In the genomic region with DNA sequence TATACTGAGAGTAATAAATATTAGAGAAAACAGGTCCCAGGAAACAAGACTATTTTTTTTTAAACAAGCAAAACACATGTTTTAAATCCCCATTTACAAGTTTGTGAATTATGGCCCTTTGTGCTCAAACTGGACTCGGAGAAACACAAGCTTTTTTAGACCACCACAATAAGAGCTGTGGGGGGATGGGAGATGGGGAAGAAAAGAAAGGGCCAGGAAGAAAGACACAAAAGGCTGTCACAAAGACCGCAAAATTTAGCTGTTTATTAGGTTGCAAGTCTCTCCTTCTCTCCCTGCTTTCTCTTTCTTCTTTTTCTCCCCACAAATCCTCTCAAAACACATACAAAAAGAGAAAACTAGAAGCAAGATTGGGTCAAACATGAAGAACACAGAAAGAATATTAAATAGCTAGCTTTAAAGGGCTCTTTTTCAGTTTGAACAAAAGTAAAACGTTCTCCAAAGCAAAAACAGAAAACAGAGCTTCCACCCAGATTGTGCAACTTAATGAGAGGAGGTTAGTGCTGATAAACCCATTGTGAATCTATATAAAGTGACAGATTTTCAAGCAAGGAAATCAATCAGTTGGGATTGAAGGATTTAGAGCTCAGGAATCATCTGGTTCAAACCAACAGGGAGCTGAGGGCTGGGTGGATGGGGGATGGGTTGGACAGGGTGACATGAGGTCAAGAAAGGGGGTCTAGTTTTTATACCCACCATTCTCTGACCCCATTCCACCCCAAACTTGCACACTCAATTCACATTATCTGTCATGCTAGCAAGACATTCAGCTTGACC, we compare ENCODE assay signal across 12 cellular contexts.
DNase-seq lines count a peak whose midpoint lies in the region; ATAC-seq and TF ChIP-seq lines count a peak whose summit lies in the region.
"Had no signal": no experiment of that assay in that cellular context is flagged by ENCODE, and none has a peak within 500 bp of the region (broad histone marks: within the 10 kb centered on the region; RNA-seq: fewer than 3 reads in every experiment).

No MANE protein-coding gene starts in this region.

- no peaks in the 10 kb centered on the region for H3K27me3 ChIP-seq in esophagus muscularis mucosa
- H3K27me3 ChIP-seq: breast epithelium had no signal

- no peaks in the 10 kb centered on the region for H3K9me3 ChIP-seq in esophagus muscularis mucosa
- no peaks in the 10 kb centered on the region for H3K9me3 ChIP-seq in mesodermal cell (ENCODE audit: control insufficient read depth, low read length)
- H3K9me3 ChIP-seq: breast epithelium had no signal

- TF ChIP-seq POLR2A in esophagus muscularis mucosa (IDR thresholded peaks at IDR 0.05; ENCODE audit: low read depth), result no peak

- peaks cover 0 to 40% (median 11%) of the 10 kb centered on the region in 4 donors for H3K36me3 ChIP-seq in esophagus muscularis mucosa
- peaks cover 72% of the 10 kb centered on the region for H3K36me3 ChIP-seq in mesodermal cell (ENCODE audit: control insufficient read depth, insufficient read depth, low read length)
- H3K36me3 ChIP-seq: breast epithelium had no signal

- H3K4me1 Mint-ChIP-seq in activated T-cell treated with anti-CD3 and anti-CD28 coated beads, Interleukin-2, amount 50 U/mL, for 4 hours (ENCODE audit: low read depth), result peaks cover under 1% of the 10 kb centered on the region

- DNase-seq in NCI-H82 treated with DMSO at 0.1 percent for 48 hours (lab: John Stamatoyannopoulos, UW; ENCODE audit: unreplicated experiment), result peak; percentile 82
- no peak for DNase-seq in esophagus muscularis mucosa (ENCODE audit: extremely low spot score)
- peak in 3 of 49 donors; percentile 2 to 34 (median 31) for DNase-seq in substantia nigra (lab: John Stamatoyannopoulos, UW)
- no peak for DNase-seq in activated gamma-delta T cell treated with Interleukin-2 at 50 U/mL for 16 hours
- no peak for DNase-seq in DMS53 treated with DMSO at 0.1 percent for 48 hours (lab: John Stamatoyannopoulos, UW; ENCODE audit: unreplicated experiment)
- DNase-seq in stimulated activated CD4-positive, alpha-beta T cell treated with anti-CD3 and anti-CD28 coated beads, Interleukin-4, amount 100 ng/mL, for 4 hours, result no peak
- DNase-seq in activated T-cell treated with anti-CD3 and anti-CD28 coated beads, Interleukin-2, amount 50 U/mL, for 4 hours, result no peak
- DNase-seq: activated T-cell treated with anti-CD3 and anti-CD28 coated beads, Interleukin-2, amount 50 U/mL, for 24 hours; NCI-H1092; NCI-H526 had no signal

- no peaks in the 10 kb centered on the region for H3K9me3 Mint-ChIP-seq in activated T-cell treated with anti-CD3 and anti-CD28 coated beads, Interleukin-2, amount 50 U/mL, for 4 hours
- H3K9me3 Mint-ChIP-seq: activated T-cell treated with anti-CD3 and anti-CD28 coated beads, Interleukin-2, amount 50 U/mL, for 24 hours had no signal

- no peak overlapping the region for H3K4me3 ChIP-seq in esophagus muscularis mucosa
- no peak overlapping the region for H3K4me3 ChIP-seq in mesodermal cell (ENCODE audit: extremely low read depth, insufficient read depth, low read length, poor library complexity, severe bottlenecking)
- H3K4me3 ChIP-seq: breast epithelium had no signal

- H3K4me3 Mint-ChIP-seq in activated T-cell treated with anti-CD3 and anti-CD28 coated beads, Interleukin-2, amount 50 U/mL, for 4 hours, result no peak overlapping the region
- H3K4me3 Mint-ChIP-seq: activated T-cell treated with anti-CD3 and anti-CD28 coated beads, Interleukin-2, amount 50 U/mL, for 24 hours had no signal

- H3K4me1 ChIP-seq in esophagus muscularis mucosa (peaks cover 26 to 44% (median 38%) of the 10 kb centered on the region in 4 donors), mesodermal cell (ENCODE audit: control insufficient read depth, insufficient read depth, low read length, poor library complexity, severe bottlenecking) (peaks cover 14% of the 10 kb centered on the region)
- H3K4me1 ChIP-seq: breast epithelium had no signal

- ATAC-seq in activated T-cell treated with anti-CD3 and anti-CD28 coated beads, Interleukin-2, amount 50 U/mL, for 4 hours, result no peak

- H3K27me3 Mint-ChIP-seq in activated T-cell treated with anti-CD3 and anti-CD28 coated beads, Interleukin-2, amount 50 U/mL, for 4 hours (ENCODE audit: low read depth), result no peaks in the 10 kb centered on the region
- H3K27me3 Mint-ChIP-seq: activated T-cell treated with anti-CD3 and anti-CD28 coated beads, Interleukin-2, amount 50 U/mL, for 24 hours had no signal

- WGBS in esophagus muscularis mucosa, result 62% methylated on average over 3 of the region's 3 CpGs
- WGBS in mesodermal cell (ENCODE audit: insufficient coverage in 2 of 2), 2 experiments, result 20% methylated on average over 1 of the region's 3 CpGs; no CpG with 5 or more reads in 1 of the 2 experiments

- no peak for TF ChIP-seq EP300 in esophagus muscularis mucosa (IDR thresholded peaks at IDR 0.05)

- intact Hi-C loops in esophagus muscularis mucosa (cut with DNase I), result no loop called here

- TF ChIP-seq CTCF in esophagus muscularis mucosa (IDR thresholded peaks at IDR 0.05), result no peak

- peak overlapping the region; percentile 63 to 68 (median 64) for H3K27ac ChIP-seq in esophagus muscularis mucosa (replicated peaks in 1 of 4)
- peak overlapping the region; percentile 86 for H3K27ac ChIP-seq in mesodermal cell (ENCODE audit: low read depth, low read length, severe bottlenecking)
- H3K27ac ChIP-seq in substantia nigra (ENCODE audit: low read depth, low read length, poor library complexity, severe bottlenecking), result peak overlapping the region; percentile 72

- H3K36me3 Mint-ChIP-seq in activated T-cell treated with anti-CD3 and anti-CD28 coated beads, Interleukin-2, amount 50 U/mL, for 4 hours (ENCODE audit: insufficient read depth), result peaks cover 22% of the 10 kb centered on the region
